ENCODE assay signal across 1 cellular context in the genomic region with DNA sequence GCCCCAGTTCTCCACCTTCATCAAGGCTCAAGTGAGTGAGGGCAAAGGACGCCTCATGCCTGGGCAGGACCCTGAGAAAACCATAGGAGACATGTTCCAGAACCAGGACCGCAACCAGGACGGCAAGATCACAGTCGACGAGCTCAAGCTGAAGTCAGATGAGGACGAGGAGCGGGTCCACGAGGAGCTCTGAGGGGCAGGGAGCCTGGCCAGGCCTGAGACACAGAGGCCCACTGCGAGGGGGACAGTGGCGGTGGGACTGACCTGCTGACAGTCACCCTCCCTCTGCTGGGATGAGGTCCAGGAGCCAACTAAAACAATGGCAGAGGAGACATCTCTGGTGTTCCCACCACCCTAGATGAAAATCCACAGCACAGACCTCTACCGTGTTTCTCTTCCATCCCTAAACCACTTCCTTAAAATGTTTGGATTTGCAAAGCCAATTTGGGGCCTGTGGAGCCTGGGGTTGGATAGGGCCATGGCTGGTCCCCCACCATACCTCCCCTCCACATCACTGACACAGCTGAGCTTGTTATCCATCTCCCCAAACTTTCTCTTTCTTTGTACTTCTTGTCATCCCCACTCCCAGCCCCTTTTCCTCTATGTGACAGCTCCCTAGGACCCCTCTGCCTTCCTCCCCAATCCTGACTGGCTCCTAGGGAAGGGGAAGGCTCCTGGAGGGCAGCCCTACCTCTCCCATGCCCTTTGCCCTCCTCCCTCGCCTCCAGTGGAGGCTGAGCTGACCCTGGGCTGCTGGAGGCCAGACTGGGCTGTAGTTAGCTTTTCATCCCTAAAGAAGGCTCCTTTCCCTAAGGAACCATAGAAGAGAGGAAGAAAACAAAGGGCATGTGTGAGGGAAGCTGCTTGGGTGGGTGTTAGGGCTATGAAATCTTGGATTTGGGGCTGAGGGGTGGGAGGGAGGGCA.
TF ChIP-seq lines count a peak whose summit lies in the region.

No MANE protein-coding gene starts in this region.

TF ChIP-seq in WTC11, 78 proteins besides CTCF, POLR2A, EP300 and RAD21 (continued from another document):
- TF ChIP-seq, protein P1, sequence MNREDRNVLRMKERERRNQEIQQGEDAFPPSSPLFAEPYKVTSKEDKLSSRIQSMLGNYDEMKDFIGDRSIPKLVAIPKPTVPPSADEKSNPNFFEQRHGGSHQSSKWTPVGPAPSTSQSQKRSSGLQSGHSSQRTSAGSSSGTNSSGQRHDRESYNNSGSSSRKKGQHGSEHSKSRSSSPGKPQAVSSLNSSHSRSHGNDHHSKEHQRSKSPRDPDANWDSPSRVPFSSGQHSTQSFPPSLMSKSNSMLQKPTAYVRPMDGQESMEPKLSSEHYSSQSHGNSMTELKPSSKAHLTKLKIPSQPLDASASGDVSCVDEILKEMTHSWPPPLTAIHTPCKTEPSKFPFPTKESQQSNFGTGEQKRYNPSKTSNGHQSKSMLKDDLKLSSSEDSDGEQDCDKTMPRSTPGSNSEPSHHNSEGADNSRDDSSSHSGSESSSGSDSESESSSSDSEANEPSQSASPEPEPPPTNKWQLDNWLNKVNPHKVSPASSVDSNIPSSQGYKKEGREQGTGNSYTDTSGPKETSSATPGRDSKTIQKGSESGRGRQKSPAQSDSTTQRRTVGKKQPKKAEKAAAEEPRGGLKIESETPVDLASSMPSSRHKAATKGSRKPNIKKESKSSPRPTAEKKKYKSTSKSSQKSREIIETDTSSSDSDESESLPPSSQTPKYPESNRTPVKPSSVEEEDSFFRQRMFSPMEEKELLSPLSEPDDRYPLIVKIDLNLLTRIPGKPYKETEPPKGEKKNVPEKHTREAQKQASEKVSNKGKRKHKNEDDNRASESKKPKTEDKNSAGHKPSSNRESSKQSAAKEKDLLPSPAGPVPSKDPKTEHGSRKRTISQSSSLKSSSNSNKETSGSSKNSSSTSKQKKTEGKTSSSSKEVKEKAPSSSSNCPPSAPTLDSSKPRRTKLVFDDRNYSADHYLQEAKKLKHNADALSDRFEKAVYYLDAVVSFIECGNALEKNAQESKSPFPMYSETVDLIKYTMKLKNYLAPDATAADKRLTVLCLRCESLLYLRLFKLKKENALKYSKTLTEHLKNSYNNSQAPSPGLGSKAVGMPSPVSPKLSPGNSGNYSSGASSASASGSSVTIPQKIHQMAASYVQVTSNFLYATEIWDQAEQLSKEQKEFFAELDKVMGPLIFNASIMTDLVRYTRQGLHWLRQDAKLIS (CRISPR knock-in tag; IDR thresholded peaks at IDR 0.05; ENCODE audit: borderline replicate concordance) = no peak
